In genomic region chr18:78704960-78705600, GRCh38 we compare ENCODE assay signal across 17 cellular contexts.
DNase-seq lines count a peak whose midpoint lies in the region; ATAC-seq and TF ChIP-seq lines count a peak whose summit lies in the region.
"Had no signal": no experiment of that assay in that cellular context is flagged by ENCODE, and none has a peak within 500 bp of the region (broad histone marks: within the 10 kb centered on the region; RNA-seq: fewer than 3 reads in every experiment).

No MANE protein-coding gene starts in this region.

- no peak overlapping the region for H3K27ac Mint-ChIP-seq in stimulated activated effector memory CD8-positive, alpha-beta T cell treated with anti-CD3 and anti-CD28 coated beads, Interleukin-12 subunit alpha, Interleukin-12 subunit beta, amount 100 ng/mL, for 72 hours
- H3K27ac Mint-ChIP-seq: CD14-positive monocyte; CD4-positive, alpha-beta memory T cell; GM23338 had no signal

- H3K4me3 ChIP-seq in WERI-Rb-1 (ENCODE audit: low read depth, low read length) = no peak overlapping the region
- H3K4me3 ChIP-seq: A549, BLaER1, GM23338, HAP-1 had no signal

- DNase-seq in NCI-H146 (lab: John Stamatoyannopoulos, UW) = peak; percentile 22
- DNase-seq in NCI-H146 treated with DMSO at 0.1 percent for 48 hours (lab: John Stamatoyannopoulos, UW; ENCODE audit: unreplicated experiment) = no peak
- DNase-seq in WERI-Rb-1 = peak; percentile 66
- peak; percentile 72 for DNase-seq in mesenteric fat pad (ENCODE audit: low spot score)
- no peak for DNase-seq in stimulated activated effector memory CD8-positive, alpha-beta T cell treated with anti-CD3 and anti-CD28 coated beads, Interleukin-12 subunit alpha, Interleukin-12 subunit beta, amount 100 ng/mL, for 72 hours (ENCODE audit: low spot score in 2 of 2)
- no peak for DNase-seq in activated naive CD4-positive, alpha-beta T cell treated with Interleukin-2 at 50 U/mL for 16 hours
- DNase-seq: CD4-positive, alpha-beta memory T cell; DMS153; DMS79; GDM1 had no signal

- TF ChIP-seq CTCF in WERI-Rb-1 (IDR thresholded peaks at IDR 0.05; ENCODE audit: low read depth, low read length) = no peak

- peaks cover 23% of the 10 kb centered on the region for H3K9me3 ChIP-seq in WERI-Rb-1 (ENCODE audit: severe bottlenecking)
- H3K9me3 ChIP-seq: A549 had no signal

- H3K4me3 Mint-ChIP-seq in stimulated activated effector memory CD8-positive, alpha-beta T cell treated with anti-CD3 and anti-CD28 coated beads, Interleukin-12 subunit alpha, Interleukin-12 subunit beta, amount 100 ng/mL, for 72 hours = no peak overlapping the region
- H3K4me3 Mint-ChIP-seq: CD14-positive monocyte; CD4-positive, alpha-beta memory T cell; GM23338 had no signal

- no peak overlapping the region for H3K27ac ChIP-seq in WERI-Rb-1
- H3K27ac ChIP-seq: 22Rv1, A549, BLaER1 had no signal

- H3K36me3 ChIP-seq in WERI-Rb-1 = no peaks in the 10 kb centered on the region
- H3K36me3 ChIP-seq: BLaER1, HAP-1 had no signal

- ATAC-seq in HG03025 (IDR thresholded peaks at IDR 0.05; ENCODE audit: low FRiP score, unreplicated experiment) = no peak
- no peak for ATAC-seq in stimulated activated effector memory CD8-positive, alpha-beta T cell treated with anti-CD3 and anti-CD28 coated beads, Interleukin-12 subunit alpha, Interleukin-12 subunit beta, amount 100 ng/mL, for 72 hours
- ATAC-seq: A549, GM23338 had no signal

- peaks cover 18% of the 10 kb centered on the region for H3K9me3 Mint-ChIP-seq in stimulated activated effector memory CD8-positive, alpha-beta T cell treated with anti-CD3 and anti-CD28 coated beads, Interleukin-12 subunit alpha, Interleukin-12 subunit beta, amount 100 ng/mL, for 72 hours

- H3K27me3 ChIP-seq in WERI-Rb-1 (ENCODE audit: insufficient read depth, low read depth, severe bottlenecking) = no peaks in the 10 kb centered on the region
- H3K27me3 ChIP-seq: BLaER1 had no signal

- no peaks in the 10 kb centered on the region for H3K4me1 Mint-ChIP-seq in stimulated activated effector memory CD8-positive, alpha-beta T cell treated with anti-CD3 and anti-CD28 coated beads, Interleukin-12 subunit alpha, Interleukin-12 subunit beta, amount 100 ng/mL, for 72 hours
- H3K4me1 Mint-ChIP-seq: CD14-positive monocyte; CD4-positive, alpha-beta memory T cell had no signal

- H3K36me3 Mint-ChIP-seq in stimulated activated effector memory CD8-positive, alpha-beta T cell treated with anti-CD3 and anti-CD28 coated beads, Interleukin-12 subunit alpha, Interleukin-12 subunit beta, amount 100 ng/mL, for 72 hours = no peaks in the 10 kb centered on the region
- H3K36me3 Mint-ChIP-seq: CD14-positive monocyte; CD4-positive, alpha-beta memory T cell had no signal

Comparison
In these comparisons a context has a peak if more than half of its experiments do, and no peak if none do; other contexts are left out.
1. DNase-seq: peak in NCI-H146 (single experiment), WERI-Rb-1 (single experiment) and mesenteric fat pad (single experiment); none in NCI-H146 treated with DMSO at 0.1 percent for 48 hours (single experiment), stimulated activated effector memory CD8-positive, alpha-beta T cell treated with anti-CD3 and anti-CD28 coated beads, Interleukin-12 subunit alpha, Interleukin-12 subunit beta, amount 100 ng/mL, for 72 hours (0 of 2) and activated naive CD4-positive, alpha-beta T cell treated with Interleukin-2 at 50 U/mL for 16 hours (single experiment).